Comparison of ENCODE assay signal across 26 cellular contexts in the genomic region with DNA sequence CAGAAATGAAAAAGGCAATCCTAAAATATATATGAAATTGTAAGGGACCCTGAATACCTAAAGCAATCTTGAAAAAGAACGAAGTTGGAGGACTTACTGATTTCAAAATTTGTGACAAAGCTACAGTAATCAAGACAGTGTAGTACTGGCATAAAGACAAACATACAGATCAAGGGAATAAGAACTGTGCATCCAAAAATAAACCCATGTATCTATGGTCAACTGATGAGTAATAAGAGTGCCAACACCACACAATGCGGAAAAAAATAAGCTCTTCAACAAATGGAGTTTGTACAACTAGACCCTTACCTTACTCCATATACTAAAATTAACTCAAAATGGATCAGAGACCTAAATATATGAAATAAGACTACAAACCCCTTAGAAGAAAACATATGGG. TPM values are rescaled to one million over a fixed set of nuclear protein-coding genes. Genes with fewer than 3 reads are reported as not detected.
DNase-seq lines count a peak whose midpoint lies in the region; ATAC-seq, FAIRE-seq and TF ChIP-seq lines count a peak whose summit lies in the region.
"Had no signal": no experiment of that assay in that cellular context is flagged by ENCODE, and none has a peak within 500 bp of the region (broad histone marks: within the 10 kb centered on the region; RNA-seq: fewer than 3 reads in every experiment).

No MANE protein-coding gene starts in this region.

- H3K27me3 Mint-ChIP-seq in astrocyte (ENCODE audit: low read depth, unreplicated experiment), result no peaks in the 10 kb centered on the region
- H3K27me3 Mint-ChIP-seq: B cell had no signal

- H3K9me3 ChIP-seq in HEK293 (ENCODE audit: control insufficient read depth, insufficient read depth, low read depth, low read length) (no peaks in the 10 kb centered on the region), astrocyte (ENCODE audit: insufficient read depth, low read depth, low read length) (no peaks in the 10 kb centered on the region), small intestine (ENCODE audit: control insufficient read depth, low read depth) (no peaks in the 10 kb centered on the region), tibial nerve (no peaks in the 10 kb centered on the region)
- H3K9me3 ChIP-seq: Caco-2 had no signal

- peak overlapping the region; percentile 30 for H3K27ac Mint-ChIP-seq in astrocyte (ENCODE audit: unreplicated experiment)
- H3K27ac Mint-ChIP-seq: B cell; CD8-positive, alpha-beta T cell had no signal

- no peak overlapping the region for H3K4me3 Mint-ChIP-seq in astrocyte (ENCODE audit: unreplicated experiment)
- H3K4me3 Mint-ChIP-seq: B cell; CD8-positive, alpha-beta T cell had no signal

- H3K36me3 ChIP-seq in HEK293 (ENCODE audit: control insufficient read depth in 2 of 2, insufficient read depth in 1 of 2, low read length in 2 of 2) (no peaks in the 10 kb centered on the region), astrocyte (ENCODE audit: insufficient read depth, low read length) (no peaks in the 10 kb centered on the region), small intestine (ENCODE audit: control insufficient read depth in 2 of 2, insufficient read depth in 2 of 2, low read length in 2 of 2) (no peaks in the 10 kb centered on the region), tibial nerve (no peaks in the 10 kb centered on the region)

- POLR2A ChIA-PET in HEK293 (lab: Yijun Ruan, JAX), result no interaction called here
- POLR2A ChIA-PET in RWPE1 (lab: Yijun Ruan, JAX; ENCODE audit: low non-redundant PET), result interaction anchor here (0.6 to 1.0 kb wide), 2 partner anchors 31 to 34 kb away, joined by 3 to 5 read pairs; no protein-coding TSS in a partner anchor

- TF ChIP-seq CTCF in HEK293 (tag by site-specific recombination; IDR thresholded peaks at IDR 0.05) (no peak), astrocyte (IDR thresholded peaks at IDR 0.05; ENCODE audit: insufficient read depth, low read depth, low read length) (no peak), RWPE1 (conservative IDR thresholded peaks at IDR 0.05; ENCODE audit: low read depth) (no peak), tibial nerve (IDR thresholded peaks at IDR 0.05) (no peak)

- no peaks in the 10 kb centered on the region for H3K9me3 Mint-ChIP-seq in astrocyte (ENCODE audit: unreplicated experiment)

- H3K4me3 ChIP-seq in HEK293 (ENCODE audit: low read depth, low read length), result no peak overlapping the region
- H3K4me3 ChIP-seq in astrocyte (ENCODE audit: insufficient read depth, low read depth, low read length), result no peak overlapping the region
- no peak overlapping the region for H3K4me3 ChIP-seq in small intestine (ENCODE audit: low read depth in 1 of 2, low read length in 2 of 2)
- H3K4me3 ChIP-seq in tibial nerve, result no peak overlapping the region

- no peak for DNase-seq in GM12891 (ENCODE audit: insufficient read length, low spot score)
- DNase-seq in astrocyte (ENCODE audit: low read depth), result no peak
- DNase-seq in small intestine, result no peak
- no peak for DNase-seq in RWPE1 (ENCODE audit: low spot score)
- no peak for DNase-seq in tibial nerve (ENCODE audit: low spot score in 2 of 2)
- DNase-seq: Caco-2; CD8-positive, alpha-beta T cell; DMS 273 treated with DMSO at 0.1 percent for 48 hours; DMS79; GF-D8; GOT3; HCEC 1CT; Karpas-422; NCI-H1048; NCI-H1417; NCI-H1694; NCI-H2029 treated with DMSO at 0.1 percent for 48 hours; NCI-H526 treated with DMSO at 0.1 percent for 48 hours; SHP77 treated with DMSO at 0.1 percent for 48 hours; T-helper 1 cell had no signal

- H3K4me1 Mint-ChIP-seq in astrocyte (ENCODE audit: low read depth, unreplicated experiment), result peaks cover 6% of the 10 kb centered on the region

- TF ChIP-seq EP300 in tibial nerve (IDR thresholded peaks at IDR 0.05), result no peak

- H3K36me3 Mint-ChIP-seq in astrocyte (ENCODE audit: low read depth, unreplicated experiment), result no peaks in the 10 kb centered on the region

- peaks cover 97% of the 10 kb centered on the region for H4K20me1 ChIP-seq in astrocyte (ENCODE audit: insufficient read depth, low read length)

- no peak for ATAC-seq in HG03457 (IDR thresholded peaks at IDR 0.05; ENCODE audit: unreplicated experiment)
- ATAC-seq: CD8-positive, alpha-beta T cell; HepG2 had no signal

- H2AFZ ChIP-seq in astrocyte (ENCODE audit: low read depth, low read length), result no peak overlapping the region

- H3K79me2 ChIP-seq in astrocyte (ENCODE audit: insufficient read depth, low read length), result peaks cover 98% of the 10 kb centered on the region

- FAIRE-seq in GM12891 (lab: Jason Lieb, UNC), result peak; percentile 72
- FAIRE-seq in astrocyte (lab: Jason Lieb, UNC), result no peak
- FAIRE-seq in small intestine (lab: Jason Lieb, UNC), result peak; percentile 53
- FAIRE-seq: GM12892, HepG2 had no signal

- H3K4me2 ChIP-seq in astrocyte (ENCODE audit: low read length), result no peak overlapping the region

- TF ChIP-seq POLR2A in GM12891 (IDR thresholded peaks at IDR 0.05; ENCODE audit: low read depth, low read length) (no peak), tibial nerve (IDR thresholded peaks at IDR 0.05) (no peak)

- H3K27ac ChIP-seq in HEK293 (ENCODE audit: extremely low read depth, low read depth, low read length), result no peak overlapping the region
- no peak overlapping the region for H3K27ac ChIP-seq in astrocyte (ENCODE audit: low read depth, low read length)
- H3K27ac ChIP-seq in small intestine (ENCODE audit: low read depth in 1 of 2, low read length in 1 of 2), result no peak overlapping the region
- H3K27ac ChIP-seq in RWPE1, result no peak overlapping the region
- no peak overlapping the region for H3K27ac ChIP-seq in tibial nerve
- H3K27ac ChIP-seq: C4-2B had no signal

- WGBS in small intestine, 3 donors, result 91 to 97% (median 92%) methylated on average over 2 of the region's 2 CpGs
- 89 to 92% methylated on average over 2 of the region's 2 CpGs for WGBS in tibial nerve, 2 donors

- no peaks in the 10 kb centered on the region for H3K4me1 ChIP-seq in HEK293 (ENCODE audit: control insufficient read depth, insufficient read depth, low read length)
- H3K4me1 ChIP-seq in astrocyte (ENCODE audit: insufficient read depth, low read length), result no peaks in the 10 kb centered on the region
- peaks cover 0 to 4% of the 10 kb centered on the region in 2 donors for H3K4me1 ChIP-seq in small intestine (ENCODE audit: control insufficient read depth in 2 of 2, insufficient read depth in 1 of 2, low read depth in 1 of 2, low read length in 1 of 2)
- peaks cover 0 to 16% (median 5%) of the 10 kb centered on the region in 4 donors for H3K4me1 ChIP-seq in tibial nerve
- H3K4me1 ChIP-seq: Caco-2 had no signal

- no peak overlapping the region for H3K9ac ChIP-seq in astrocyte (ENCODE audit: low read length)

- no peaks in the 10 kb centered on the region for H3K27me3 ChIP-seq in astrocyte (ENCODE audit: insufficient read depth, low read length)
- no peaks in the 10 kb centered on the region for H3K27me3 ChIP-seq in small intestine (ENCODE audit: control insufficient read depth in 2 of 2, insufficient read depth in 2 of 2, low read length in 2 of 2)
- no peaks in the 10 kb centered on the region for H3K27me3 ChIP-seq in tibial nerve

- CTCF ChIA-PET in HEK293 (lab: Yijun Ruan, JAX), result no interaction called here
- CTCF ChIA-PET in RWPE1 (lab: Yijun Ruan, JAX), result no interaction called here

TF ChIP-seq in GM12891, 5 proteins besides CTCF, POLR2A, EP300 and RAD21:
- TF ChIP-seq TAF1 (IDR thresholded peaks at IDR 0.05; ENCODE audit: low read depth, low read length) (no peak), POU2F2 (IDR thresholded peaks at IDR 0.05; ENCODE audit: low read depth, low read length) (no peak), POLR2AphosphoS5 (IDR thresholded peaks at IDR 0.05; ENCODE audit: low read depth, low read length) (no peak), SPI1 (IDR thresholded peaks at IDR 0.05; ENCODE audit: low read depth, low read length) (no peak), PAX5 (IDR thresholded peaks at IDR 0.05; ENCODE audit: insufficient read depth, low read length, severe bottlenecking) (no peak)
TF ChIP-seq in GM12891: peak in this region for 0.

TF ChIP-seq in HEK293, 187 proteins besides CTCF, POLR2A, EP300 and RAD21:
- 0 out of 2 replicates have a peak, but pooled peaks have one; percentile 20 for TF ChIP-seq ZNF10 (tag by site-specific recombination; IDR thresholded peaks at IDR 0.05)
- no peak for TF ChIP-seq ZNF776 (tag by site-specific recombination; IDR thresholded peaks at IDR 0.05; ENCODE audit: borderline replicate concordance)
- no peak for TF ChIP-seq ZNF350 (tag by site-specific recombination; IDR thresholded peaks at IDR 0.05)
TF ChIP-seq in HEK293: peak in this region for 1.

RNA-seq across cellular contexts. Expression of a gene that starts 29.6 kb away (rescaled TPM):
- 20.8 TPM for polyA plus RNA-seq in GM12891 (2012; ENCODE audit: low read depth, missing spikeins)
- total RNA-seq in astrocyte (68.0 and 80.6 TPM in 2 replicates), tibial nerve (10 to 100 TPM; 22.6 to 39.3 (median 28.5) TPM)
- 10 to 100 TPM; 13.5 to 22.6 (median 19.7) TPM for polyA plus RNA-seq in small intestine
